In the genomic region with DNA sequence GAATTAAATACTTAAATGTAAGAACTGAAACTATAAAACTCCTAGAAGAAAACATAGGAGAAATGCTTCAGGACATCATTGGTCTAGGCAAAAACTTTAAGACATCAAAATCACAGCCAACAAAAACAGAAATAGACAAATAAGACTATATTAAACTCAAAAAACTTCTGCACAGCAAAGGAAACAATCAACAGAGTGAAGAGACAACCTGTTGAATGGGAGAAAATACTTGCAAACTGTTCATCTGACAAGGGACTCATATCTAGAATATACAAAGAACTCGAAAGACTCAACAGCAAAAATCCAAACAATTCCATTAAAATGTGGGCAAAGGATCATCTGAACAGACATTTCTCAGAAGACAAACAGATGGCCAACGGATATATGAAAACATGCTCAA, we compare ENCODE assay signal across 9 cellular contexts. TPM values are rescaled to one million over a fixed set of nuclear protein-coding genes. Genes with fewer than 3 reads are reported as not detected.
"Had no signal": no experiment of that assay in that cellular context is flagged by ENCODE, and none has a peak within 500 bp of the region (broad histone marks: within the 10 kb centered on the region; RNA-seq: fewer than 3 reads in every experiment).

No MANE protein-coding gene starts in this region.

- H3K27ac ChIP-seq: HL-60 had no signal

- H3K4me3 ChIP-seq: K562 had no signal

- DNase-seq: IMR-90, KBM-7, KG1 had no signal

RNA-seq across cellular contexts. Expression of gene DSPP, which starts 16.2 kb away (rescaled TPM):
- total RNA-seq: HepG2, HT-29, HT1080, IMR-90, K562 had no signal
- polyA plus RNA-seq: HepG2, IgD-negative memory B cell, IMR-90, K562 had no signal

RNA-seq across cellular contexts. Expression of gene DMP1, which starts 58.0 kb away (rescaled TPM):
- total RNA-seq: HepG2, HT-29, HT1080, IMR-90, K562 had no signal
- polyA plus RNA-seq: HepG2, IgD-negative memory B cell, IMR-90, K562 had no signal
